10 cellular contexts compared by ENCODE assay signal in the genomic region with DNA sequence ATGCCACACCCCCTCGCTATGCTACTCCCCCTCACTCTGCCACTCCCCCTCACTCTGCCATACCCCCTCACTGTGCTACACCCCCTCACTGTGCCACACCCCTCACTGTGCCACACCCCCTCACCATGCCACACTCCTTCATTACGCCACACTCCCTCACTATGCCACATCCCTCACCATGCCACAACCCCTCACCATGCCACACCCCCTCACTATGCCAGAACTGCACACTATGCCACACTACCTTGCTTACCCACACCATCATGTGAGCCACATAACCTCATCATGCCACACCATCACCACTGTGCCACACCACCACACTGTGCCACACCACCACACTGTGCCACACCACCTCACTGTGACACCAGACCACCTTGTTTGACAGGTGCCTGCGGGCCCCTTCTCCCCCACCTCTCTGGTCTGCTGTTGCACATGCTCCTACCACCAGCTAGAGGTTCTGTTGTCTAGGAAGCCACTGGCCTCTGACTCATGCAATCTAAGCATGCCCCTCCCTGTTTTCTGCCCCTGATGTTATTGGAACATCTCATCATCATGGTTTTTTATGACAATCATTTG. TPM values are rescaled to one million over a fixed set of nuclear protein-coding genes. Genes with fewer than 3 reads are reported as not detected.
DNase-seq lines count a peak whose midpoint lies in the region; ATAC-seq and TF ChIP-seq lines count a peak whose summit lies in the region.
"Had no signal": no experiment of that assay in that cellular context is flagged by ENCODE, and none has a peak within 500 bp of the region (broad histone marks: within the 10 kb centered on the region; RNA-seq: fewer than 3 reads in every experiment).

No MANE protein-coding gene starts in this region.

- CTCF ChIA-PET in activated naive CD4-positive, alpha-beta T cell treated with anti-CD3 and anti-CD28 coated beads for 36 hours (lab: Charles Lee) = no interaction called here
- CTCF ChIA-PET in Caco-2 (lab: Charles Lee) = no interaction called here

- TF ChIP-seq CTCF in Caco-2 (IDR thresholded peaks at IDR 0.05; ENCODE audit: insufficient read depth in 1 of 2, low read depth in 1 of 2, low read length in 1 of 2, severe bottlenecking in 1 of 2, unreplicated experiment in 1 of 2) = no peak

- no peak overlapping the region for H3K4me3 Mint-ChIP-seq in activated naive CD4-positive, alpha-beta T cell treated with anti-CD3 and anti-CD28 coated beads for 36 hours
- no peak overlapping the region for H3K4me3 Mint-ChIP-seq in activated T-cell treated with anti-CD3 and anti-CD28 coated beads, Interleukin-2, amount 50 U/mL, for 24 hours
- H3K4me3 Mint-ChIP-seq in stimulated activated naive CD8-positive, alpha-beta T cell treated with anti-CD3 and anti-CD28 coated beads, Interleukin-15, amount 100 ng/mL, for 72 hours = peak overlapping the region in 1 of 2 donors; percentile 53
- H3K4me3 Mint-ChIP-seq in stimulated activated memory B cell treated with anti-CD40 and anti-IgM and Interleukin-4, amounts not matched to agents 10 μg/mL and 1 μg/mL and 100 μg/mL, for 72 hours = no peak overlapping the region
- H3K4me3 Mint-ChIP-seq in Caco-2 (ENCODE audit: unreplicated experiment) = no peak overlapping the region

- H3K27ac Mint-ChIP-seq in activated naive CD4-positive, alpha-beta T cell treated with anti-CD3 and anti-CD28 coated beads for 36 hours = peak overlapping the region; percentile 23
- peak overlapping the region; percentile 79 for H3K27ac Mint-ChIP-seq in activated T-cell treated with anti-CD3 and anti-CD28 coated beads, Interleukin-2, amount 50 U/mL, for 24 hours
- peak overlapping the region in 1 of 2 donors; percentile 74 for H3K27ac Mint-ChIP-seq in stimulated activated naive CD8-positive, alpha-beta T cell treated with anti-CD3 and anti-CD28 coated beads, Interleukin-15, amount 100 ng/mL, for 72 hours
- no peak overlapping the region for H3K27ac Mint-ChIP-seq in stimulated activated memory B cell treated with anti-CD40 and anti-IgM and Interleukin-4, amounts not matched to agents 10 μg/mL and 1 μg/mL and 100 μg/mL, for 72 hours
- no peak overlapping the region for H3K27ac Mint-ChIP-seq in Caco-2 (ENCODE audit: unreplicated experiment)

- POLR2A ChIA-PET in Caco-2 (lab: Charles Lee) = no interaction called here

- intact Hi-C loops in activated naive CD4-positive, alpha-beta T cell treated with anti-CD3 and anti-CD28 coated beads for 36 hours (cut with micrococcal nuclease) = loop anchor here (5.0 kb wide), 1 partner anchor 318 kb away; no protein-coding TSS in a partner anchor
- intact Hi-C loops in Caco-2 (cut with micrococcal nuclease; ENCODE audit: unreplicated experiment) = no loop called here

- H3K36me3 Mint-ChIP-seq in activated naive CD4-positive, alpha-beta T cell treated with anti-CD3 and anti-CD28 coated beads for 36 hours (ENCODE audit: low read depth) = no peaks in the 10 kb centered on the region
- H3K36me3 Mint-ChIP-seq in activated T-cell treated with anti-CD3 and anti-CD28 coated beads, Interleukin-2, amount 50 U/mL, for 24 hours (ENCODE audit: low read depth) = no peaks in the 10 kb centered on the region
- no peaks in the 10 kb centered on the region for H3K36me3 Mint-ChIP-seq in stimulated activated memory B cell treated with anti-CD40 and anti-IgM and Interleukin-4, amounts not matched to agents 10 μg/mL and 1 μg/mL and 100 μg/mL, for 72 hours
- H3K36me3 Mint-ChIP-seq in Caco-2 (ENCODE audit: insufficient read depth, unreplicated experiment) = no peaks in the 10 kb centered on the region

- peaks cover 80% of the 10 kb centered on the region for H3K4me1 Mint-ChIP-seq in activated naive CD4-positive, alpha-beta T cell treated with anti-CD3 and anti-CD28 coated beads for 36 hours (ENCODE audit: low read depth)
- H3K4me1 Mint-ChIP-seq in activated T-cell treated with anti-CD3 and anti-CD28 coated beads, Interleukin-2, amount 50 U/mL, for 24 hours (ENCODE audit: low read depth) = peaks cover 86% of the 10 kb centered on the region
- H3K4me1 Mint-ChIP-seq in stimulated activated naive CD8-positive, alpha-beta T cell treated with anti-CD3 and anti-CD28 coated beads, Interleukin-15, amount 100 ng/mL, for 72 hours = peaks cover 81% of the 10 kb centered on the region
- H3K4me1 Mint-ChIP-seq in stimulated activated memory B cell treated with anti-CD40 and anti-IgM and Interleukin-4, amounts not matched to agents 10 μg/mL and 1 μg/mL and 100 μg/mL, for 72 hours = no peaks in the 10 kb centered on the region
- H3K4me1 Mint-ChIP-seq in Caco-2 (ENCODE audit: low read depth, unreplicated experiment) = no peaks in the 10 kb centered on the region

- no peak overlapping the region for H3K4me3 ChIP-seq in Caco-2 (ENCODE audit: low read depth, low read length)

- H3K36me3 ChIP-seq in Caco-2 (ENCODE audit: control insufficient read depth, insufficient read depth, low read length) = no peaks in the 10 kb centered on the region; the same call in 1 of the 2 replicates
- H3K36me3 ChIP-seq: WERI-Rb-1 had no signal

- H3K9me3 Mint-ChIP-seq in activated naive CD4-positive, alpha-beta T cell treated with anti-CD3 and anti-CD28 coated beads for 36 hours = no peaks in the 10 kb centered on the region
- no peaks in the 10 kb centered on the region for H3K9me3 Mint-ChIP-seq in activated T-cell treated with anti-CD3 and anti-CD28 coated beads, Interleukin-2, amount 50 U/mL, for 24 hours
- no peaks in the 10 kb centered on the region for H3K9me3 Mint-ChIP-seq in stimulated activated naive CD8-positive, alpha-beta T cell treated with anti-CD3 and anti-CD28 coated beads, Interleukin-15, amount 100 ng/mL, for 72 hours
- H3K9me3 Mint-ChIP-seq in stimulated activated memory B cell treated with anti-CD40 and anti-IgM and Interleukin-4, amounts not matched to agents 10 μg/mL and 1 μg/mL and 100 μg/mL, for 72 hours = peaks cover 3% of the 10 kb centered on the region
- H3K9me3 Mint-ChIP-seq in Caco-2 (ENCODE audit: unreplicated experiment) = no peaks in the 10 kb centered on the region

- peaks cover 3% of the 10 kb centered on the region; the same call in 1 of the 2 replicates for H3K27me3 ChIP-seq in Caco-2 (replicated peaks; ENCODE audit: control insufficient read depth, insufficient read depth, low read length)

- H3K27me3 Mint-ChIP-seq in activated naive CD4-positive, alpha-beta T cell treated with anti-CD3 and anti-CD28 coated beads for 36 hours (ENCODE audit: low read depth) = no peaks in the 10 kb centered on the region
- H3K27me3 Mint-ChIP-seq in activated T-cell treated with anti-CD3 and anti-CD28 coated beads, Interleukin-2, amount 50 U/mL, for 24 hours = no peaks in the 10 kb centered on the region
- H3K27me3 Mint-ChIP-seq in stimulated activated naive CD8-positive, alpha-beta T cell treated with anti-CD3 and anti-CD28 coated beads, Interleukin-15, amount 100 ng/mL, for 72 hours = no peaks in the 10 kb centered on the region
- H3K27me3 Mint-ChIP-seq in stimulated activated memory B cell treated with anti-CD40 and anti-IgM and Interleukin-4, amounts not matched to agents 10 μg/mL and 1 μg/mL and 100 μg/mL, for 72 hours = peaks cover 18% of the 10 kb centered on the region
- peaks cover 38% of the 10 kb centered on the region for H3K27me3 Mint-ChIP-seq in Caco-2 (ENCODE audit: insufficient read depth, unreplicated experiment)

- DNase-seq in activated naive CD4-positive, alpha-beta T cell treated with anti-CD3 and anti-CD28 coated beads for 36 hours = peak; percentile 56
- no peak for DNase-seq in activated naive CD4-positive, alpha-beta T cell treated with anti-CD3 and anti-CD28 coated beads, Interleukin-2, amount 50 U/mL, for 16 hours
- peak; percentile 48 for DNase-seq in activated T-cell treated with anti-CD3 and anti-CD28 coated beads, Interleukin-2, amount 50 U/mL, for 24 hours
- peak; percentile 72 for DNase-seq in glomerular visceral epithelial cell (ENCODE audit: extremely low spot score)
- peak; percentile 43 to 52 for DNase-seq in stimulated activated naive CD8-positive, alpha-beta T cell treated with anti-CD3 and anti-CD28 coated beads, Interleukin-15, amount 100 ng/mL, for 72 hours
- no peak for DNase-seq in Caco-2
- DNase-seq: NCI-H345, WERI-Rb-1 had no signal

- no peaks in the 10 kb centered on the region for H3K9me3 ChIP-seq in Caco-2

- H3K4me1 ChIP-seq in Caco-2 = no peaks in the 10 kb centered on the region

- BruUV-seq in Caco-2 (replicated peaks; lab: Mats Ljungman, UMichigan) = no TSS peak

- peak; percentile 69 for ATAC-seq in stimulated activated naive CD8-positive, alpha-beta T cell treated with anti-CD3 and anti-CD28 coated beads, Interleukin-15, amount 100 ng/mL, for 72 hours
- ATAC-seq in HG02938 (IDR thresholded peaks at IDR 0.05; ENCODE audit: unreplicated experiment) = no peak
- no peak for ATAC-seq in stimulated activated memory B cell treated with anti-CD40 and anti-IgM and Interleukin-4, amounts not matched to agents 10 μg/mL and 1 μg/mL and 100 μg/mL, for 72 hours

RNA-seq across cellular contexts. Expression of a gene that starts 22.0 kb away (rescaled TPM):
- not detected for total RNA-seq in activated naive CD4-positive, alpha-beta T cell treated with anti-CD3 and anti-CD28 coated beads for 36 hours
- not detected in 2 replicates for total RNA-seq in Caco-2 (2022)

Comparison
In these comparisons a context has a peak if more than half of its experiments do, and no peak if none do; other contexts are left out.
1. DNase-seq: peak in activated naive CD4-positive, alpha-beta T cell treated with anti-CD3 and anti-CD28 coated beads for 36 hours (single experiment), activated T-cell treated with anti-CD3 and anti-CD28 coated beads, Interleukin-2, amount 50 U/mL, for 24 hours (single experiment), glomerular visceral epithelial cell (single experiment) and stimulated activated naive CD8-positive, alpha-beta T cell treated with anti-CD3 and anti-CD28 coated beads, Interleukin-15, amount 100 ng/mL, for 72 hours (2 of 2); none in activated naive CD4-positive, alpha-beta T cell treated with anti-CD3 and anti-CD28 coated beads, Interleukin-2, amount 50 U/mL, for 16 hours (single experiment) and Caco-2 (0 of 2).
2. H3K27ac Mint-ChIP-seq: peak in activated naive CD4-positive, alpha-beta T cell treated with anti-CD3 and anti-CD28 coated beads for 36 hours (single experiment) and activated T-cell treated with anti-CD3 and anti-CD28 coated beads, Interleukin-2, amount 50 U/mL, for 24 hours (single experiment); none in stimulated activated memory B cell treated with anti-CD40 and anti-IgM and Interleukin-4, amounts not matched to agents 10 μg/mL and 1 μg/mL and 100 μg/mL, for 72 hours (single experiment) and Caco-2 (single experiment).